ENCODE assay signal across 12 cellular contexts in genomic region chr20:51697119-51697826, GRCh38.
A peak's percentile ranks its signal among the peaks of the same experiment; 100 is the strongest.
DNase-seq lines count a peak whose midpoint lies in the region; TF ChIP-seq lines count a peak whose summit lies in the region.
"Had no signal": no experiment of that assay in that cellular context is flagged by ENCODE, and none has a peak within 500 bp of the region (broad histone marks: within the 10 kb centered on the region; RNA-seq: fewer than 3 reads in every experiment).

No MANE protein-coding gene starts in this region.

- CTCF ChIA-PET in mammary epithelial cell (lab: Charles Lee; ENCODE audit: low non-redundant PET) = interaction anchor here (0.7 kb wide), 1 partner anchor 17 kb away, joined by 3 read pairs; no protein-coding TSS in a partner anchor

- H2AFZ ChIP-seq in mammary epithelial cell (ENCODE audit: low read depth, low read length) = peak overlapping the region; percentile 35

- no peaks in the 10 kb centered on the region for H3K36me3 ChIP-seq in mammary epithelial cell (ENCODE audit: insufficient read depth, low read length)

- no peaks in the 10 kb centered on the region for H4K20me1 ChIP-seq in mammary epithelial cell (ENCODE audit: insufficient read depth, low read length)

- no peaks in the 10 kb centered on the region for H3K79me2 ChIP-seq in mammary epithelial cell (ENCODE audit: insufficient read depth, low read length)

- no TSS peak for BruUV-seq in mammary epithelial cell (replicated peaks; lab: Mats Ljungman, UMichigan)

- in situ Hi-C loops in mammary epithelial cell (cut with MboI; ENCODE audit: low sequenced_read_pairs in 2 of 2) = no loop called here

- no peak for TF ChIP-seq CTCF in mammary epithelial cell (conservative IDR thresholded peaks at IDR 0.05 in 1 of 2, IDR thresholded peaks at IDR 0.05 in 1 of 2; ENCODE audit: extremely low read depth in 1 of 2, insufficient read depth in 1 of 2, low read depth in 1 of 2, low read length in 2 of 2)
- TF ChIP-seq CTCF in GM20000 (IDR thresholded peaks at IDR 0.05; ENCODE audit: extremely low read depth, missing control alignments) = no peak

- H3K9me3 ChIP-seq in mammary epithelial cell (replicated peaks; ENCODE audit: insufficient read depth, low read length) = no peaks in the 10 kb centered on the region

- DNase-seq in ELR (ENCODE audit: low read depth) = peak; percentile 10
- peak; percentile 21 for DNase-seq in NCI-H2029 (lab: John Stamatoyannopoulos, UW)
- DNase-seq in mammary epithelial cell = no peak
- peak; percentile 9 for DNase-seq in myocyte (ENCODE audit: low read depth)
- no peak for DNase-seq in AG08395 (ENCODE audit: low spot score)
- DNase-seq in amniotic stem cell (lab: John Stamatoyannopoulos, UW) = no peak
- DNase-seq in hypothalamus (lab: John Stamatoyannopoulos, UW) = no peak
- no peak for DNase-seq in GM20000 (ENCODE audit: low spot score)
- DNase-seq: activated CD4-positive, alpha-beta T cell treated with anti-CD3 and anti-CD28 coated beads, Interleukin-2, amount 50 U/mL, for 4 hours; cortex of kidney; Karpas-422 had no signal

- H3K4me3 ChIP-seq in mammary epithelial cell (replicated peaks in 1 of 3; ENCODE audit: insufficient read depth in 1 of 3, low read depth in 2 of 3, low read length in 3 of 3) = no peak overlapping the region
- H3K4me3 ChIP-seq: lung had no signal

- WGBS in mammary epithelial cell (ENCODE audit: low coverage, missing lambda C conversion rate) = 67% methylated on average over 8 of the region's 8 CpGs

- dilution Hi-C loops in mammary epithelial cell (cut with HindIII; ENCODE audit: low sequenced_read_pairs) = no loop called here

- intact Hi-C loops in mammary epithelial cell (cut with micrococcal nuclease) = loop anchor here (5.0 to 10.0 kb wide), 2 partner anchors 68 to 105 kb away; partner anchors contain the start of genes ATP9A and SALL4

- no peak overlapping the region for H3K27ac ChIP-seq in mammary epithelial cell (ENCODE audit: insufficient read depth, low read depth, low read length)

- H3K4me2 ChIP-seq in mammary epithelial cell (ENCODE audit: insufficient read depth, low read depth, low read length) = no peak overlapping the region

- H3K27me3 ChIP-seq in mammary epithelial cell (ENCODE audit: insufficient read depth, low read length) = no peaks in the 10 kb centered on the region

- H3K4me1 ChIP-seq in mammary epithelial cell (ENCODE audit: insufficient read depth, low read length) = peaks cover 11% of the 10 kb centered on the region

- H3K9ac ChIP-seq in mammary epithelial cell (ENCODE audit: insufficient read depth, low read length) = no peak overlapping the region

Comparison
In these comparisons a context has a peak if more than half of its experiments do, and no peak if none do; other contexts are left out.
1. DNase-seq: peak in ELR (single experiment), NCI-H2029 (single experiment) and myocyte (single experiment); none in mammary epithelial cell (single experiment), AG08395 (single experiment), amniotic stem cell (single experiment), hypothalamus (0 of 51) and GM20000 (single experiment).